In the genomic region with DNA sequence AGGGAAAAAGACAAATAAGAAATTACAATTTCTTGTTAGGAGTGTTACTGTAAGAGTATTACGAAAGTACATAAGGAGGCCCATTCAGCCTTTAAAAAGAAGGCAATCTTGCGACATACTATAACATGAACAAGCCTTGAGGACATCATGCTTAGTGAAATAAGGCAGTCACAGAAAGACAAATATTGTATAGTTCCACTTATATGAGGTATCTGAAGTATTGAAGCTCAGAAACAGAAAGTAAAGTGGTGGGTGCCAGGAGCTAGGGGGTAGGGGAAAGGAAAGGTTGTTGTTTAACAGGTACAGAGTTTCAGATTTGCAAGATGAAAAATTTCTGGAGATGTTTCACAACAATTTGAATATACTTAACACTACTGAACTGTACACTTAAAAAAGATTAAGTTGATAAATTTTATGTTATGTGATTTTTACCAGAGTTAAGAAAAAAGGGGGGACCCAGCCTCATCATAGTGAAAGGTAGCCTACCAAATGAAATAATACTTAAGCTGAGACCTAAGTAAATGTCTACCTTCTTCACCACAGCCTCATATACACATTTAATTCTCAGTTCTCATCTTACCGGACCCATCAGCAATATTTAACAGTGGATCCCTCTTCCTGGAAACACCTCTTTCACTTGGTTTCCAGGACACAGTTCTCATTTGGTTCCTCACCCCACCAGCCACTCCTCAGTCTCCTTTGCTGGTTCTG, we compare ENCODE assay signal across 1 cellular context.
TF ChIP-seq lines count a peak whose summit lies in the region.

No MANE protein-coding gene starts in this region.

TF ChIP-seq in GM12878, 131 proteins besides CTCF, POLR2A, EP300 and RAD21:
- TF ChIP-seq ZBTB4 (CRISPR knock-in tag; IDR thresholded peaks at IDR 0.05), result no peak
- no peak for TF ChIP-seq SUZ12 (IDR thresholded peaks at IDR 0.05; ENCODE audit: unreplicated experiment)
- no peak for TF ChIP-seq TBL1XR1 (IDR thresholded peaks at IDR 0.05; ENCODE audit: low read depth, low read length)
- TF ChIP-seq USF2 (IDR thresholded peaks at IDR 0.05; ENCODE audit: borderline replicate concordance, low read depth, low read length), result no peak
- TF ChIP-seq SP1 (IDR thresholded peaks at IDR 0.05; ENCODE audit: low read depth, low read length), result no peak
- TF ChIP-seq ATF7 (IDR thresholded peaks at IDR 0.05; ENCODE audit: low read depth), result no peak
- no peak for TF ChIP-seq CUX1 (IDR thresholded peaks at IDR 0.05; ENCODE audit: insufficient replicate concordance, low read depth, low read length)
- TF ChIP-seq TCF7 (IDR thresholded peaks at IDR 0.05; ENCODE audit: borderline replicate concordance), result no peak
- TF ChIP-seq NFXL1 (IDR thresholded peaks at IDR 0.05; ENCODE audit: borderline replicate concordance), result no peak
- TF ChIP-seq KAT2A (conservative IDR thresholded peaks at IDR 0.05; ENCODE audit: control insufficient read depth, low read depth, low read length), result no peak
- no peak for TF ChIP-seq CHD1 (IDR thresholded peaks at IDR 0.05; ENCODE audit: low read depth, low read length)
- TF ChIP-seq SMAD1 (IDR thresholded peaks at IDR 0.05; ENCODE audit: low read depth, partially characterized antibody), result no peak
- TF ChIP-seq SMAD5 (IDR thresholded peaks at IDR 0.05; ENCODE audit: low read depth), result no peak
- no peak for TF ChIP-seq MEF2A (IDR thresholded peaks at IDR 0.05; ENCODE audit: insufficient read depth, low read depth, low read length)
- TF ChIP-seq, protein P1, sequence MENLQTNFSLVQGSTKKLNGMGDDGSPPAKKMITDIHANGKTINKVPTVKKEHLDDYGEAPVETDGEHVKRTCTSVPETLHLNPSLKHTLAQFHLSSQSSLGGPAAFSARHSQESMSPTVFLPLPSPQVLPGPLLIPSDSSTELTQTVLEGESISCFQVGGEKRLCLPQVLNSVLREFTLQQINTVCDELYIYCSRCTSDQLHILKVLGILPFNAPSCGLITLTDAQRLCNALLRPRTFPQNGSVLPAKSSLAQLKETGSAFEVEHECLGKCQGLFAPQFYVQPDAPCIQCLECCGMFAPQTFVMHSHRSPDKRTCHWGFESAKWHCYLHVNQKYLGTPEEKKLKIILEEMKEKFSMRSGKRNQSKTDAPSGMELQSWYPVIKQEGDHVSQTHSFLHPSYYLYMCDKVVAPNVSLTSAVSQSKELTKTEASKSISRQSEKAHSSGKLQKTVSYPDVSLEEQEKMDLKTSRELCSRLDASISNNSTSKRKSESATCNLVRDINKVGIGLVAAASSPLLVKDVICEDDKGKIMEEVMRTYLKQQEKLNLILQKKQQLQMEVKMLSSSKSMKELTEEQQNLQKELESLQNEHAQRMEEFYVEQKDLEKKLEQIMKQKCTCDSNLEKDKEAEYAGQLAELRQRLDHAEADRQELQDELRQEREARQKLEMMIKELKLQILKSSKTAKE (IDR thresholded peaks at IDR 0.05; ENCODE audit: low read depth, poor library complexity, severe bottlenecking), result no peak
- TF ChIP-seq ZNF217 (IDR thresholded peaks at IDR 0.05), result no peak
- TF ChIP-seq CEBPZ (IDR thresholded peaks at IDR 0.05; ENCODE audit: low read depth, low read length), result no peak
